Comparison of ENCODE assay signal across 12 cellular contexts in genomic region chr18:2588666-2589344, GRCh38. TPM values are rescaled to one million over a fixed set of nuclear protein-coding genes. Genes with fewer than 3 reads are reported as not detected.
DNase-seq lines count a peak whose midpoint lies in the region; ATAC-seq and TF ChIP-seq lines count a peak whose summit lies in the region.
"Had no signal": no experiment of that assay in that cellular context is flagged by ENCODE, and none has a peak within 500 bp of the region (broad histone marks: within the 10 kb centered on the region; RNA-seq: fewer than 3 reads in every experiment).

No MANE protein-coding gene starts in this region.

- H3K4me1 ChIP-seq in RWPE2 (ENCODE audit: insufficient read depth, poor library complexity, severe bottlenecking) = peaks cover 27% of the 10 kb centered on the region
- H3K4me1 ChIP-seq in smooth muscle cell (ENCODE audit: low read depth) = peaks cover 15% of the 10 kb centered on the region
- H3K4me1 ChIP-seq: thyroid gland had no signal

- TF ChIP-seq CTCF in RWPE2 (IDR thresholded peaks at IDR 0.05; ENCODE audit: poor library complexity, severe bottlenecking) (no peak), smooth muscle cell (IDR thresholded peaks at IDR 0.05; ENCODE audit: borderline replicate concordance, insufficient read depth, poor library complexity, severe bottlenecking) (no peak)

- peaks cover 82% of the 10 kb centered on the region for H3K36me3 ChIP-seq in RWPE2 (ENCODE audit: low read depth)
- no peaks in the 10 kb centered on the region for H3K36me3 ChIP-seq in smooth muscle cell (ENCODE audit: low read depth)
- H3K36me3 ChIP-seq: thyroid gland had no signal

- peaks cover 72% of the 10 kb centered on the region for H3K36me3 Mint-ChIP-seq in activated CD4-positive, alpha-beta T cell treated with anti-CD3 and anti-CD28 coated beads, Interleukin-2, amount 10 ng/mL, durations not matched to agents 7 days and 5 days (ENCODE audit: low read depth)

- peak overlapping the region; percentile 88 for H3K27ac Mint-ChIP-seq in activated CD4-positive, alpha-beta T cell treated with anti-CD3 and anti-CD28 coated beads, Interleukin-2, amount 10 ng/mL, durations not matched to agents 7 days and 5 days

- H3K9ac ChIP-seq in smooth muscle cell (ENCODE audit: low read depth) = peak overlapping the region; percentile 57

- H3K27me3 ChIP-seq in RWPE2 (ENCODE audit: insufficient read depth, poor library complexity, severe bottlenecking) (no peaks in the 10 kb centered on the region), smooth muscle cell (ENCODE audit: low read depth) (no peaks in the 10 kb centered on the region)
- H3K27me3 ChIP-seq: thyroid gland had no signal

- no peaks in the 10 kb centered on the region for H3K27me3 Mint-ChIP-seq in activated CD4-positive, alpha-beta T cell treated with anti-CD3 and anti-CD28 coated beads, Interleukin-2, amount 10 ng/mL, durations not matched to agents 7 days and 5 days

- ATAC-seq in RWPE2 (ENCODE audit: low read depth) (no peak), GM21423 (IDR thresholded peaks at IDR 0.05; ENCODE audit: unreplicated experiment) (no peak)

- peaks cover 51% of the 10 kb centered on the region for H3K4me1 Mint-ChIP-seq in activated CD4-positive, alpha-beta T cell treated with anti-CD3 and anti-CD28 coated beads, Interleukin-2, amount 10 ng/mL, durations not matched to agents 7 days and 5 days

- peak overlapping the region; percentile 56 for H3K4me2 ChIP-seq in smooth muscle cell

- WGBS in smooth muscle cell (ENCODE audit: low lambda C conversion rate) = 36% methylated on average over 5 of the region's 5 CpGs

- POLR2A ChIA-PET in activated CD4-positive, alpha-beta T cell treated with anti-CD3 and anti-CD28 coated beads, Interleukin-2, amount 10 ng/mL, durations not matched to agents 7 days and 5 days (lab: Charles Lee) = no interaction called here

- H4K20me1 ChIP-seq in smooth muscle cell (ENCODE audit: low read depth) = no peaks in the 10 kb centered on the region

- no peaks in the 10 kb centered on the region for H3K9me3 ChIP-seq in RWPE2 (ENCODE audit: severe bottlenecking)
- H3K9me3 ChIP-seq in smooth muscle cell (replicated peaks; ENCODE audit: low read depth) = no peaks in the 10 kb centered on the region
- H3K9me3 ChIP-seq: thyroid gland had no signal

- peaks cover 10% of the 10 kb centered on the region for H3F3A ChIP-seq in smooth muscle cell (ENCODE audit: low read depth)

- no peak for DNase-seq in activated CD4-positive, alpha-beta T cell treated with anti-CD3 and anti-CD28 coated beads, Interleukin-2, amount 10 ng/mL, durations not matched to agents 7 days and 5 days
- DNase-seq in activated CD4-positive, alpha-beta T cell treated with anti-CD3 and anti-CD28 coated beads for 1 hour = no peak
- DNase-seq in RWPE2 (ENCODE audit: low spot score) (no peak), epithelial cell of prostate (ENCODE audit: low read depth, low spot score) (no peak), smooth muscle cell (lab: John Stamatoyannopoulos, UW; ENCODE audit: unreplicated experiment) (no peak), NOMO-1 (lab: John Stamatoyannopoulos, UW; ENCODE audit: unreplicated experiment in 2 of 2) (no peak), NCI-H226 (no peak)
- DNase-seq: cerebellar nuclear complex, erythroblast, midbrain, thyroid gland had no signal

- no peaks in the 10 kb centered on the region for H3K9me3 Mint-ChIP-seq in activated CD4-positive, alpha-beta T cell treated with anti-CD3 and anti-CD28 coated beads, Interleukin-2, amount 10 ng/mL, durations not matched to agents 7 days and 5 days

- no peak overlapping the region for H3K4me3 ChIP-seq in RWPE2 (ENCODE audit: severe bottlenecking)
- H3K4me3 ChIP-seq in smooth muscle cell = peak overlapping the region; percentile 6
- H3K4me3 ChIP-seq: thyroid gland had no signal

- CTCF ChIA-PET in activated CD4-positive, alpha-beta T cell treated with anti-CD3 and anti-CD28 coated beads, Interleukin-2, amount 10 ng/mL, durations not matched to agents 7 days and 5 days (lab: Charles Lee) = interaction anchor here (1.1 to 4.3 kb wide), 5 partner anchors 10 to 67 kb away, joined by 3 to 19 read pairs (median 5); partner anchors contain the start of gene SMCHD1

- peak overlapping the region; percentile 46 for H2AFZ ChIP-seq in smooth muscle cell (ENCODE audit: low read depth)

- peak overlapping the region; percentile 3 for H3K4me3 Mint-ChIP-seq in activated CD4-positive, alpha-beta T cell treated with anti-CD3 and anti-CD28 coated beads, Interleukin-2, amount 10 ng/mL, durations not matched to agents 7 days and 5 days

- no peaks in the 10 kb centered on the region for H3K79me2 ChIP-seq in smooth muscle cell (ENCODE audit: low read depth)

- H3K27ac ChIP-seq in RWPE2 (ENCODE audit: poor library complexity, severe bottlenecking) = peak overlapping the region; percentile 64
- peak overlapping the region; percentile 84 for H3K27ac ChIP-seq in epithelial cell of prostate
- peak overlapping the region; percentile 92 for H3K27ac ChIP-seq in smooth muscle cell (ENCODE audit: low read depth)
- H3K27ac ChIP-seq: thyroid gland had no signal

RNA-seq across cellular contexts. Expression of gene NDC80, which starts 17.4 kb away (rescaled TPM):
- 10 to 100 TPM; 92.3 to 96.5 TPM for total RNA-seq in activated CD4-positive, alpha-beta T cell treated with anti-CD3 and anti-CD28 coated beads, Interleukin-2, amount 10 ng/mL, durations not matched to agents 7 days and 5 days
- total RNA-seq in smooth muscle cell = 8.2 and 9.1 TPM in 2 replicates
- polyA plus RNA-seq in smooth muscle cell = 8.1 and 8.8 TPM in 2 replicates

RNA-seq across cellular contexts. Expression of gene METTL4, which starts 17.5 kb away (rescaled TPM):
- 10 to 100 TPM; 20.3 to 25.5 TPM for total RNA-seq in activated CD4-positive, alpha-beta T cell treated with anti-CD3 and anti-CD28 coated beads, Interleukin-2, amount 10 ng/mL, durations not matched to agents 7 days and 5 days
- 7.3 and 27.7 TPM in 2 replicates for total RNA-seq in smooth muscle cell
- polyA plus RNA-seq in smooth muscle cell = 6.6 and 8.2 TPM in 2 replicates
